ENCODE assay signal across 2 cellular contexts in genomic region chrX:150225266-150225665, GRCh38.
TF ChIP-seq lines count a peak whose summit lies in the region.

No MANE protein-coding gene starts in this region.

TF ChIP-seq in GM23338, 12 proteins besides CTCF, POLR2A, EP300 and RAD21 (continued from another document):
- TF ChIP-seq ZNF462 (CRISPR knock-in tag; IDR thresholded peaks at IDR 0.05) (no peak), ZNF331 (CRISPR knock-in tag; IDR thresholded peaks at IDR 0.05; ENCODE audit: low read depth) (no peak), ZNF114 (CRISPR knock-in tag; IDR thresholded peaks at IDR 0.05) (no peak), REST (IDR thresholded peaks at IDR 0.05; ENCODE audit: unreplicated experiment) (no peak), JUNB (IDR thresholded peaks at IDR 0.05; ENCODE audit: unreplicated experiment) (no peak), NANOG (IDR thresholded peaks at IDR 0.05; ENCODE audit: borderline replicate concordance) (no peak), CREB1 (CRISPR knock-in tag; IDR thresholded peaks at IDR 0.05; ENCODE audit: low read depth) (no peak), EZH2phosphoT487 (IDR thresholded peaks at IDR 0.05; ENCODE audit: unreplicated experiment) (no peak), STAT1 (IDR thresholded peaks at IDR 0.05; ENCODE audit: unreplicated experiment) (no peak)

TF ChIP-seq in WTC11, 78 proteins besides CTCF, POLR2A, EP300 and RAD21 (continued from another document):
- no peak for TF ChIP-seq E2F1 (CRISPR knock-in tag; IDR thresholded peaks at IDR 0.05)
- no peak for TF ChIP-seq HMGA2 (CRISPR knock-in tag; IDR thresholded peaks at IDR 0.05)
